Comparison of ENCODE assay signal across 8 cellular contexts in the genomic region with DNA sequence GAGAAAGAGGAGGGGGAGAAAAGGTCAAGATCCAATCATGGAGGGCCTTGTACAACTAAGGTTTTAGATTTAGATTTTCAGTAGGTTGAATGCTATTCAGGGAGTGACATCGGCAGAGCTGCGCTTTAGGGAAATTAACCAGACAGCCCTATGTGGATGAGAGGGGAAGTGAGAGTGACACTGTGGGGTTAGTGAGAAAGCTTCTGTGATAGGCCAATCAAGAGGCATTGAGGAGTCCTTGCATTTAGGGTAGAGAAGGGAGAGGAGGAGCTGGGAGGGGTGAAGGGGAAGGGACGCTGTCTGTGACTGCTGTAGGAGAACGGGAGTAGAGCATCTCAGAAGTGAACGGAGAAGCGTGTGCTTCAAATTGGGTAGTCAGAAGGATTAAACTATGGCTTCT. TPM values are rescaled to one million over a fixed set of nuclear protein-coding genes. Genes with fewer than 3 reads are reported as not detected.
A peak's percentile ranks its signal among the peaks of the same experiment; 100 is the strongest.
DNase-seq lines count a peak whose midpoint lies in the region; ATAC-seq and TF ChIP-seq lines count a peak whose summit lies in the region.

No MANE protein-coding gene starts in this region.

- DNase-seq in GM10266 (ENCODE audit: extremely low spot score) (peak; percentile 72), activated B cell treated with CpG ODN at 0.5 μM for 24 hours (no peak), iPS-NIHi11 (ENCODE audit: low spot score) (no peak), SK-N-DZ (ENCODE audit: low spot score) (no peak), Caco-2 (no peak)
- no peak for DNase-seq in effector memory CD4-positive, alpha-beta T cell

- POLR2A ChIA-PET in activated B cell treated with CpG ODN at 0.5 μM for 24 hours (lab: Charles Lee): interaction anchor here (0.6 to 1.2 kb wide), 7 partner anchors 40 to 345 kb away, joined by 3 to 5 read pairs (median 3); a partner anchor contains a TSS
- POLR2A ChIA-PET in Caco-2 (lab: Charles Lee): no interaction called here

- no TSS peak for BruUV-seq in Caco-2 (replicated peaks; lab: Mats Ljungman, UMichigan)

- TF ChIP-seq CTCF in GM10266 (IDR thresholded peaks at IDR 0.05; ENCODE audit: control insufficient read depth, insufficient read depth, low read depth, missing control alignments) (no peak), activated B cell treated with CpG ODN at 0.5 μM for 24 hours (IDR thresholded peaks at IDR 0.05) (no peak), Caco-2 (IDR thresholded peaks at IDR 0.05; ENCODE audit: insufficient read depth in 1 of 2, low read depth in 1 of 2, low read length in 1 of 2, severe bottlenecking in 1 of 2, unreplicated experiment in 1 of 2) (no peak)

- intact Hi-C loops in activated B cell treated with CpG ODN at 0.5 μM for 24 hours (cut with micrococcal nuclease) (no loop called here), Caco-2 (cut with micrococcal nuclease; ENCODE audit: unreplicated experiment) (no loop called here)

- peak overlapping the region; percentile 62 for H3K27ac Mint-ChIP-seq in activated B cell treated with CpG ODN at 0.5 μM for 24 hours
- no peak overlapping the region for H3K27ac Mint-ChIP-seq in Caco-2 (ENCODE audit: unreplicated experiment)

- H3K4me1 ChIP-seq in effector memory CD4-positive, alpha-beta T cell (ENCODE audit: control insufficient read depth, insufficient read depth, low read length, poor library complexity, severe bottlenecking): no peaks in the 10 kb centered on the region
- no peaks in the 10 kb centered on the region for H3K4me1 ChIP-seq in Caco-2

- H3K27ac ChIP-seq in effector memory CD4-positive, alpha-beta T cell (ENCODE audit: insufficient read depth, low read length, poor library complexity, severe bottlenecking): no peak overlapping the region

- H3K4me3 Mint-ChIP-seq in activated B cell treated with CpG ODN at 0.5 μM for 24 hours: peak overlapping the region; percentile 37
- H3K4me3 Mint-ChIP-seq in Caco-2 (ENCODE audit: unreplicated experiment): no peak overlapping the region

- H3K27me3 ChIP-seq in effector memory CD4-positive, alpha-beta T cell (replicated peaks; ENCODE audit: control insufficient read depth, insufficient read depth, low read length, poor library complexity, severe bottlenecking): no peaks in the 10 kb centered on the region
- no peaks in the 10 kb centered on the region for H3K27me3 ChIP-seq in Caco-2 (replicated peaks; ENCODE audit: control insufficient read depth, insufficient read depth, low read length)

- no peaks in the 10 kb centered on the region for H3K36me3 Mint-ChIP-seq in activated B cell treated with CpG ODN at 0.5 μM for 24 hours (ENCODE audit: low read depth)
- no peaks in the 10 kb centered on the region for H3K36me3 Mint-ChIP-seq in Caco-2 (ENCODE audit: insufficient read depth, unreplicated experiment)

- H3K4me1 Mint-ChIP-seq in activated B cell treated with CpG ODN at 0.5 μM for 24 hours (peaks cover 11% of the 10 kb centered on the region), Caco-2 (ENCODE audit: low read depth, unreplicated experiment) (peaks cover 19% of the 10 kb centered on the region)

- no peaks in the 10 kb centered on the region for H3K36me3 ChIP-seq in effector memory CD4-positive, alpha-beta T cell (ENCODE audit: control insufficient read depth, insufficient read depth, low read length)
- H3K36me3 ChIP-seq in Caco-2 (ENCODE audit: control insufficient read depth, insufficient read depth, low read length): no peaks in the 10 kb centered on the region

- no peaks in the 10 kb centered on the region for H3K9me3 Mint-ChIP-seq in activated B cell treated with CpG ODN at 0.5 μM for 24 hours
- H3K9me3 Mint-ChIP-seq in Caco-2 (ENCODE audit: unreplicated experiment): peaks cover 9% of the 10 kb centered on the region

- no peak overlapping the region for H3K4me3 ChIP-seq in effector memory CD4-positive, alpha-beta T cell (ENCODE audit: insufficient read depth, low read depth, low read length, poor library complexity, severe bottlenecking)
- no peak overlapping the region for H3K4me3 ChIP-seq in Caco-2 (ENCODE audit: low read depth, low read length)

- H3K9me3 ChIP-seq in effector memory CD4-positive, alpha-beta T cell (ENCODE audit: control insufficient read depth, low read length): no peaks in the 10 kb centered on the region
- no peaks in the 10 kb centered on the region for H3K9me3 ChIP-seq in Caco-2

- CTCF ChIA-PET in activated B cell treated with CpG ODN at 0.5 μM for 24 hours (lab: Charles Lee): interaction anchor here (0.7 to 1.3 kb wide), 6 partner anchors 9 to 358 kb away, joined by 3 to 8 read pairs (median 3); no protein-coding TSS in a partner anchor
- CTCF ChIA-PET in Caco-2 (lab: Charles Lee): no interaction called here

- H3K27me3 Mint-ChIP-seq in activated B cell treated with CpG ODN at 0.5 μM for 24 hours (no peaks in the 10 kb centered on the region), Caco-2 (ENCODE audit: insufficient read depth, unreplicated experiment) (no peaks in the 10 kb centered on the region)

- ATAC-seq in GM19468 (IDR thresholded peaks at IDR 0.05; ENCODE audit: extremely low read depth, unreplicated experiment): peak; percentile 87
- ATAC-seq in HG03108 (IDR thresholded peaks at IDR 0.05; ENCODE audit: unreplicated experiment): peak; percentile 98
- ATAC-seq in activated B cell treated with CpG ODN at 0.5 μM for 24 hours (ENCODE audit: low read depth): peak; percentile 99

RNA-seq across cellular contexts. Expression of a gene that starts 3.4 kb away (rescaled TPM):
- total RNA-seq in activated B cell treated with CpG ODN at 0.5 μM for 24 hours (0.29 and 0.46 TPM in 2 replicates), Caco-2 (2022) (1.6 and 2.5 TPM in 2 replicates)
- polyA plus RNA-seq in SK-N-DZ (2014; cell fraction: cytosol; rRNA removed): 2.9 and 7.6 TPM in 2 replicates
- 0.92 and 22.7 TPM in 2 replicates for polyA plus RNA-seq in SK-N-DZ (2014; cell fraction: nucleus; rRNA removed)

RNA-seq across cellular contexts. Expression of a gene that starts 14.4 kb away (rescaled TPM):
- 15.1 and 16.8 TPM in 2 replicates for total RNA-seq in activated B cell treated with CpG ODN at 0.5 μM for 24 hours
- 115 and 121 TPM in 2 replicates for polyA plus RNA-seq in SK-N-DZ (2014; cell fraction: cytosol; rRNA removed)
- 80.5 and 98.2 TPM in 2 replicates for polyA plus RNA-seq in SK-N-DZ (2014; cell fraction: nucleus; rRNA removed)
- total RNA-seq in Caco-2 (2022): 38.0 and 40.2 TPM in 2 replicates

RNA-seq across cellular contexts. Expression of a gene that starts 41.4 kb away (rescaled TPM):
- total RNA-seq in activated B cell treated with CpG ODN at 0.5 μM for 24 hours: 1,104 and 1,342 TPM in 2 replicates
- 2,275 and 2,660 TPM in 2 replicates for polyA plus RNA-seq in SK-N-DZ (2014; cell fraction: cytosol; rRNA removed)
- 1,144 and 1,499 TPM in 2 replicates for polyA plus RNA-seq in SK-N-DZ (2014; cell fraction: nucleus; rRNA removed)
- 784 and 804 TPM in 2 replicates for total RNA-seq in Caco-2 (2022)
